In genomic region chr22:30386608-30386959, GRCh38 we compare ENCODE assay signal across 8 cellular contexts. TPM values are rescaled to one million over a fixed set of nuclear protein-coding genes. Genes with fewer than 3 reads are reported as not detected.
DNase-seq lines count a peak whose midpoint lies in the region; ATAC-seq, FAIRE-seq and TF ChIP-seq lines count a peak whose summit lies in the region.

No MANE protein-coding gene starts in this region.

- H3K4me1 ChIP-seq in SJSA1 (replicated peaks), result peaks cover 14% of the 10 kb centered on the region

- H3K4me3 ChIP-seq in GM12864 (ENCODE audit: low read depth, low read length) (peak overlapping the region; percentile 56), SJSA1 (peak overlapping the region; percentile 59), fibroblast of villous mesenchyme (ENCODE audit: low read depth, low read length) (peak overlapping the region; percentile 70)

- no peak for TF ChIP-seq CTCF in GM12864 (IDR thresholded peaks at IDR 0.05; ENCODE audit: low read depth, low read length, missing control alignments)
- TF ChIP-seq CTCF in fibroblast of villous mesenchyme (IDR thresholded peaks at IDR 0.05; ENCODE audit: insufficient read depth, low read depth, low read length), result no peak

- no peak for FAIRE-seq in GM12892 (lab: Jason Lieb, UNC)

- 0 out of 2 replicates have a peak, but pooled peaks cover 4% of the 10 kb centered on the region for H3K9me3 ChIP-seq in SJSA1 (replicated peaks)

- intact Hi-C loops in sciatic nerve (cut with DNase I), result loop anchor here (2.0 to 5.0 kb wide), 2 partner anchors 99 to 124 kb away; partner anchors contain the start of gene CASTOR1

- H3K36me3 ChIP-seq in SJSA1, result no peaks in the 10 kb centered on the region

- no peak for DNase-seq in GM12864 (ENCODE audit: low read depth)
- no peak for DNase-seq in SJSA1 (ENCODE audit: low read depth in 1 of 2, low spot score in 2 of 2)
- no peak for DNase-seq in fibroblast of villous mesenchyme (ENCODE audit: low read depth)
- peak; percentile 69 for DNase-seq in sciatic nerve (ENCODE audit: low spot score)
- DNase-seq in GM12892 (ENCODE audit: insufficient read length), result no peak
- no peak for DNase-seq in medulla oblongata (ENCODE audit: extremely low spot score)
- no peak for DNase-seq in NCI-H1417 (lab: John Stamatoyannopoulos, UW)

- no peak overlapping the region for H3K27ac ChIP-seq in SJSA1

- no peaks in the 10 kb centered on the region for H3K27me3 ChIP-seq in SJSA1 (replicated peaks)

- ATAC-seq in sciatic nerve (peak; percentile 22), GM21390 (IDR thresholded peaks at IDR 0.05; ENCODE audit: unreplicated experiment) (no peak)

- no peak for TF ChIP-seq POLR2A in GM12892 (IDR thresholded peaks at IDR 0.05; ENCODE audit: low read depth, low read length)

RNA-seq across cellular contexts. Expression of gene RNF215, which starts 0.6 kb away (rescaled TPM):
- 9.2 and 9.5 TPM in 2 replicates for total RNA-seq in SJSA1 (2014; rRNA removed; shearing (Covaris generic))
- 19.6 and 20.3 TPM in 2 replicates for total RNA-seq in fibroblast of villous mesenchyme
- total RNA-seq in sciatic nerve, result 25.5 TPM
- 5.6 TPM for polyA plus RNA-seq in GM12892 (2012; ENCODE audit: missing spikeins)

RNA-seq across cellular contexts. Expression of gene SEC14L2, which starts 10.2 kb away (rescaled TPM):
- total RNA-seq in SJSA1 (2014; rRNA removed; shearing (Covaris generic)), result 3.4 and 16.2 TPM in 2 replicates
- total RNA-seq in fibroblast of villous mesenchyme (9.5 and 12.2 TPM in 2 replicates), sciatic nerve (20.8 TPM)
- polyA plus RNA-seq in GM12892 (2012; ENCODE audit: missing spikeins), result 2.9 TPM

RNA-seq across cellular contexts. Expression of gene CCDC157, which starts 29.8 kb away (rescaled TPM):
- total RNA-seq in SJSA1 (2014; rRNA removed; shearing (Covaris generic)), result 1.9 and 4.5 TPM in 2 replicates
- total RNA-seq in fibroblast of villous mesenchyme (1.3 and 2.6 TPM in 2 replicates), sciatic nerve (0.71 TPM)
- polyA plus RNA-seq in GM12892 (2012; ENCODE audit: missing spikeins), result 0.76 TPM

RNA-seq across cellular contexts. Expression of gene SF3A1, which starts 29.9 kb away (rescaled TPM):
- 12.1 and 37.2 TPM in 2 replicates for total RNA-seq in SJSA1 (2014; rRNA removed; shearing (Covaris generic))
- total RNA-seq in fibroblast of villous mesenchyme (23.5 and 27.2 TPM in 2 replicates), sciatic nerve (138 TPM)
- polyA plus RNA-seq in GM12892 (2012; ENCODE audit: missing spikeins), result 55.5 TPM

RNA-seq across cellular contexts. Expression of gene MTFP1, which starts 39.0 kb away (rescaled TPM):
- total RNA-seq in SJSA1 (2014; rRNA removed; shearing (Covaris generic)), result 46.2 and 48.6 TPM in 2 replicates
- total RNA-seq in fibroblast of villous mesenchyme, result 10.8 and 11.3 TPM in 2 replicates
- 3.6 TPM for total RNA-seq in sciatic nerve
- polyA plus RNA-seq in GM12892 (2012; ENCODE audit: missing spikeins), result 53.5 TPM
